In genomic region chr7:91784469-91784868, GRCh38 we compare ENCODE assay signal across 8 cellular contexts.
A peak's percentile ranks its signal among the peaks of the same experiment; 100 is the strongest.
DNase-seq lines count a peak whose midpoint lies in the region; ATAC-seq and TF ChIP-seq lines count a peak whose summit lies in the region.

No MANE protein-coding gene starts in this region.

- DNase-seq in AG10803 (ENCODE audit: low read depth): peak; percentile 69
- peak; percentile 91 for DNase-seq in RKO (ENCODE audit: low spot score)
- DNase-seq in fibroblast of pulmonary artery (ENCODE audit: low read depth): peak; percentile 78
- DNase-seq in upper lobe of right lung: no peak
- DNase-seq in ecto neural progenitor cell (ENCODE audit: low spot score): no peak
- no peak for DNase-seq in erythroblast (lab: John Stamatoyannopoulos, UW)
- DNase-seq in suprapubic skin (ENCODE audit: low spot score in 2 of 2): no peak

- TF ChIP-seq RAD21 in Ishikawa (IDR thresholded peaks at IDR 0.05; ENCODE audit: low read depth): peak; percentile 64

- intact Hi-C loops in upper lobe of right lung (cut with DNase I): no loop called here

- peak; percentile 48 for ATAC-seq in upper lobe of right lung

- no peaks in the 10 kb centered on the region for H3K27me3 ChIP-seq in upper lobe of right lung
- H3K27me3 ChIP-seq in suprapubic skin: no peaks in the 10 kb centered on the region

- H3K27ac ChIP-seq in upper lobe of right lung: no peak overlapping the region
- H3K27ac ChIP-seq in suprapubic skin: no peak overlapping the region

- H3K4me3 ChIP-seq in AG10803 (ENCODE audit: low read length) (no peak overlapping the region), fibroblast of pulmonary artery (replicated peaks; ENCODE audit: low read depth, low read length) (no peak overlapping the region), upper lobe of right lung (no peak overlapping the region), suprapubic skin (no peak overlapping the region)

- no peaks in the 10 kb centered on the region for H3K36me3 ChIP-seq in upper lobe of right lung
- no peaks in the 10 kb centered on the region for H3K36me3 ChIP-seq in suprapubic skin

- TF ChIP-seq CTCF in AG10803 (conservative IDR thresholded peaks at IDR 0.05; ENCODE audit: low read length): peak; percentile 57
- TF ChIP-seq CTCF in fibroblast of pulmonary artery (IDR thresholded peaks at IDR 0.05; ENCODE audit: low read length, missing control alignments): peak; percentile 36
- TF ChIP-seq CTCF in upper lobe of right lung (IDR thresholded peaks at IDR 0.05): peak; percentile 39
- TF ChIP-seq CTCF in suprapubic skin (IDR thresholded peaks at IDR 0.05): peak in 1 of 2 donors; percentile 7

- TF ChIP-seq POLR2A in erythroblast (IDR thresholded peaks at IDR 0.05; ENCODE audit: low read length) (no peak), suprapubic skin (IDR thresholded peaks at IDR 0.05) (no peak)

- no peaks in the 10 kb centered on the region for H3K9me3 ChIP-seq in upper lobe of right lung
- H3K9me3 ChIP-seq in suprapubic skin: no peaks in the 10 kb centered on the region

- TF ChIP-seq EP300 in Ishikawa (IDR thresholded peaks at IDR 0.05; ENCODE audit: borderline replicate concordance) (no peak), suprapubic skin (IDR thresholded peaks at IDR 0.05) (no peak)

- H3K4me1 ChIP-seq in upper lobe of right lung (no peaks in the 10 kb centered on the region), suprapubic skin (no peaks in the 10 kb centered on the region)

- WGBS in suprapubic skin: 23% methylated on average over 3 of the region's 3 CpGs

TF ChIP-seq in Ishikawa, 13 proteins besides CTCF, POLR2A, EP300 and RAD21:
- no peak for TF ChIP-seq TAF1 (IDR thresholded peaks at IDR 0.05; ENCODE audit: low read depth)
- TF ChIP-seq USF1 (IDR thresholded peaks at IDR 0.05): no peak
- TF ChIP-seq MAX (IDR thresholded peaks at IDR 0.05): no peak
- no peak for TF ChIP-seq CREB1 (IDR thresholded peaks at IDR 0.05; ENCODE audit: low read depth)
- no peak for TF ChIP-seq TEAD4 (IDR thresholded peaks at IDR 0.05)
- no peak for TF ChIP-seq YY1 (IDR thresholded peaks at IDR 0.05; ENCODE audit: low read depth)
TF ChIP-seq in Ishikawa: peak in this region for 0.

Comparison
In these comparisons a context has a peak if more than half of its experiments do, and no peak if none do; other contexts are left out.
1. DNase-seq: peak in AG10803 (single experiment), RKO (single experiment) and fibroblast of pulmonary artery (single experiment); none in upper lobe of right lung (single experiment), ecto neural progenitor cell (single experiment), erythroblast (0 of 2) and suprapubic skin (0 of 2).